ENCODE assay signal across 32 cellular contexts in genomic region chr22:44765571-44766285, GRCh38. TPM values are rescaled to one million over a fixed set of nuclear protein-coding genes. Genes with fewer than 3 reads are reported as not detected.
DNase-seq lines count a peak whose midpoint lies in the region; ATAC-seq and TF ChIP-seq lines count a peak whose summit lies in the region.
"Had no signal": no experiment of that assay in that cellular context is flagged by ENCODE, and none has a peak within 500 bp of the region (broad histone marks: within the 10 kb centered on the region; RNA-seq: fewer than 3 reads in every experiment).

No MANE protein-coding gene starts in this region.

- in situ Hi-C loops in SK-MEL-5 (cut with HindIII; ENCODE audit: low pct_unique_long_range_greater_than_20kb, low sequenced_read_pairs), result no loop called here

- H3K4me3 ChIP-seq in HEK293 (ENCODE audit: low read depth, low read length), result no peak overlapping the region
- peak overlapping the region in 5 of 8 donors; percentile 13 to 53 (median 29) for H3K4me3 ChIP-seq in spleen
- H3K4me3 ChIP-seq: heart right ventricle, ovary, Peyer's patch, right atrium auricular region, tibial nerve had no signal

- intact Hi-C loops in spleen (cut with DNase I; ENCODE audit: low total_unique reads), result no loop called here

- H3K27me3 ChIP-seq in spleen (replicated peaks in 1 of 7), result no peaks in the 10 kb centered on the region
- H3K27me3 ChIP-seq: ovary, Peyer's patch, right atrium auricular region, tibial nerve had no signal

- no peaks in the 10 kb centered on the region for H3K36me3 ChIP-seq in HEK293 (ENCODE audit: control insufficient read depth in 2 of 2, insufficient read depth in 1 of 2, low read length in 2 of 2)
- no peaks in the 10 kb centered on the region for H3K36me3 ChIP-seq in spleen
- H3K36me3 ChIP-seq: heart right ventricle, ovary, Peyer's patch, right atrium auricular region, tibial nerve had no signal

- POLR2A ChIA-PET in HEK293 (lab: Yijun Ruan, JAX), result no interaction called here

- DNase-seq in SK-MEL-5 (ENCODE audit: low read depth, low spot score) (peak; percentile 52), left lobe of liver (ENCODE audit: low spot score) (no peak), spleen (peak; percentile 76), ecto neural progenitor cell (ENCODE audit: low spot score) (no peak)
- DNase-seq in activated CD4-positive, alpha-beta T cell treated with anti-CD3 and anti-CD28 coated beads, Interleukin-2, amount 50 U/mL, for 48 hours, result no peak
- DNase-seq in activated effector memory CD4-positive, alpha-beta T cell treated with anti-CD3 and anti-CD28 coated beads, Interleukin-2, amount 50 U/mL, for 16 hours, result no peak
- no peak for DNase-seq in activated T-cell treated with anti-CD3 and anti-CD28 coated beads, Interleukin-2, amount 50 U/mL, for 48 hours
- DNase-seq: activated CD4-positive, alpha-beta T cell treated with anti-CD3 and anti-CD28 coated beads, Interleukin-2, amount 10 ng/mL, durations not matched to agents 24 days and 14 days; activated CD8-positive, alpha-beta memory T cell treated with anti-CD3 and anti-CD28 coated beads, Interleukin-2, amount 10 ng/mL, durations not matched to agents 7 days and 5 days; anterior cingulate cortex; CD8-positive, alpha-beta T cell; heart right ventricle; left cardiac atrium; naive thymus-derived CD8-positive, alpha-beta T cell; NCI-H1417; NCI-H2081 treated with DMSO at 0.1 percent for 48 hours; NCI-H510A; ovary; Peyer's patch; SK-N-SH; stimulated activated CD4-positive, alpha-beta T cell treated with anti-CD3 and anti-CD28 coated beads, Interleukin-12 subunit alpha, Interleukin-12 subunit beta, amount 100 ng/mL, for 4 hours; stimulated activated CD4-positive, alpha-beta T cell treated with anti-CD3 and anti-CD28 coated beads, Interleukin-4, amount 100 ng/mL, for 4 hours; stimulated activated naive CD8-positive, alpha-beta T cell treated with anti-CD3 and anti-CD28 coated beads, Interleukin-15, Interleukin-2, amounts not matched to agents 100 U/mL and 50 U/mL, for 24 hours had no signal

- no peaks in the 10 kb centered on the region for H3K4me1 ChIP-seq in HEK293 (ENCODE audit: control insufficient read depth, insufficient read depth, low read length)
- H3K4me1 ChIP-seq in spleen, result peaks cover 0 to 44% (median 14%) of the 10 kb centered on the region in 6 donors
- H3K4me1 ChIP-seq: heart right ventricle, Peyer's patch, right atrium auricular region, tibial nerve had no signal

- WGBS in spleen, 5 donors, result 58 to 77% (median 62%) methylated on average over 15 to 23 of the region's 23 CpGs

- ATAC-seq in left lobe of liver, result peak; percentile 11
- ATAC-seq: activated CD8-positive, alpha-beta memory T cell treated with anti-CD3 and anti-CD28 coated beads, Interleukin-2, amount 10 ng/mL, durations not matched to agents 7 days and 5 days; activated naive CD4-positive, alpha-beta T cell treated with anti-CD3 and anti-CD28 coated beads, Interleukin-2, amount 50 U/mL, for 72 hours; CD8-positive, alpha-beta T cell; left cardiac atrium; naive thymus-derived CD8-positive, alpha-beta T cell; stimulated activated naive CD8-positive, alpha-beta T cell treated with anti-CD3 and anti-CD28 coated beads, Interleukin-15, Interleukin-2, amounts not matched to agents 100 U/mL and 50 U/mL, for 24 hours had no signal

- no peak for TF ChIP-seq CTCF in HEK293 (tag by site-specific recombination; IDR thresholded peaks at IDR 0.05)
- no peak for TF ChIP-seq CTCF in spleen (IDR thresholded peaks at IDR 0.05 in 8 of 11, conservative IDR thresholded peaks at IDR 0.05 in 3 of 11)

- no peak for TF ChIP-seq POLR2A in spleen (IDR thresholded peaks at IDR 0.05)

- CTCF ChIA-PET in HEK293 (lab: Yijun Ruan, JAX), result no interaction called here

- no peak overlapping the region for H3K27ac ChIP-seq in HEK293 (ENCODE audit: extremely low read depth, low read depth, low read length)
- H3K27ac ChIP-seq in spleen, result peak overlapping the region in 5 of 8 donors; percentile 64 to 81 (median 73)
- H3K27ac ChIP-seq: heart right ventricle, ovary, Peyer's patch, right atrium auricular region, tibial nerve, VCaP had no signal

- no peaks in the 10 kb centered on the region for H3K9me3 ChIP-seq in HEK293 (ENCODE audit: control insufficient read depth, insufficient read depth, low read depth, low read length)
- peaks cover 0 to 11% (median 6%) of the 10 kb centered on the region in 8 donors for H3K9me3 ChIP-seq in spleen
- H3K9me3 ChIP-seq: ovary, Peyer's patch, right atrium auricular region, SK-N-SH had no signal

TF ChIP-seq in HEK293, 187 proteins besides CTCF, POLR2A, EP300 and RAD21:
- TF ChIP-seq SP2 (tag by site-specific recombination; IDR thresholded peaks at IDR 0.05) (0 out of 2 replicates have a peak, but pooled peaks have one; percentile 1), ZNF311 (tag by site-specific recombination; IDR thresholded peaks at IDR 0.05; ENCODE audit: borderline replicate concordance) (no peak)

RNA-seq across cellular contexts. Expression of gene ARHGAP8, which starts 13.4 kb away (rescaled TPM):
- 0.32 and 0.87 TPM in 2 replicates for total RNA-seq in SK-MEL-5 (2014; rRNA removed; shearing (Covaris generic))
- 1.1 and 2.4 TPM in 2 replicates for polyA plus RNA-seq in SK-MEL-5 (2015; cell fraction: cytosol; rRNA removed)
- polyA plus RNA-seq in SK-MEL-5 (2015; cell fraction: nucleus; rRNA removed), result 0.78 and 5.3 TPM in 2 replicates
- 0.98 TPM for total RNA-seq in left lobe of liver
- 10 to 100 TPM; 13.8 to 71.6 (median 20.1) TPM for total RNA-seq in spleen
- polyA plus RNA-seq in spleen, result 10 to 100 TPM in 2 of 3 donors, 1 to 10 TPM in 1; 2.7 to 34.9 (median 16.4) TPM
- total RNA-seq: dermis microvascular lymphatic vessel endothelial cell, endothelial cell of umbilical vein, M059J had no signal
- polyA plus RNA-seq: endothelial cell of umbilical vein, IgD-negative memory B cell had no signal

Comparison
In these comparisons a context has a peak if more than half of its experiments do, and no peak if none do; other contexts are left out.
1. DNase-seq: peak in SK-MEL-5 (single experiment) and spleen (single experiment); none in left lobe of liver (single experiment), ecto neural progenitor cell (single experiment), activated CD4-positive, alpha-beta T cell treated with anti-CD3 and anti-CD28 coated beads, Interleukin-2, amount 50 U/mL, for 48 hours (0 of 2), activated effector memory CD4-positive, alpha-beta T cell treated with anti-CD3 and anti-CD28 coated beads, Interleukin-2, amount 50 U/mL, for 16 hours (single experiment) and activated T-cell treated with anti-CD3 and anti-CD28 coated beads, Interleukin-2, amount 50 U/mL, for 48 hours (0 of 2).